17 cellular contexts compared by ENCODE assay signal in genomic region chr10:119505131-119505551, GRCh38. TPM values are rescaled to one million over a fixed set of nuclear protein-coding genes. Genes with fewer than 3 reads are reported as not detected.
DNase-seq lines count a peak whose midpoint lies in the region; ATAC-seq and TF ChIP-seq lines count a peak whose summit lies in the region.
"Had no signal": no experiment of that assay in that cellular context is flagged by ENCODE, and none has a peak within 500 bp of the region (broad histone marks: within the 10 kb centered on the region; RNA-seq: fewer than 3 reads in every experiment).

No MANE protein-coding gene starts in this region.

- intact Hi-C loops in aorta (cut with DNase I): no loop called here

- H3K27ac ChIP-seq in muscle layer of colon (ENCODE audit: low read depth, low read length) (peak overlapping the region; percentile 73), aorta (ENCODE audit: low read depth in 1 of 2, low read length in 2 of 2) (no peak overlapping the region)
- H3K27ac ChIP-seq: parathyroid adenoma had no signal

- ATAC-seq in stimulated activated naive CD8-positive, alpha-beta T cell treated with anti-CD3 and anti-CD28 coated beads, Interleukin-15, Interleukin-2, amounts not matched to agents 100 U/mL and 50 U/mL, for 24 hours: no peak
- peak; percentile 23 for ATAC-seq in aorta (ENCODE audit: low FRiP score)

- H3K4me3 Mint-ChIP-seq in stimulated activated naive CD8-positive, alpha-beta T cell treated with anti-CD3 and anti-CD28 coated beads, Interleukin-15, Interleukin-2, amounts not matched to agents 100 ng/mL and 50 ng/mL, for 24 hours: peak overlapping the region; percentile 26
- H3K4me3 Mint-ChIP-seq in activated naive CD8-positive, alpha-beta T cell treated with anti-CD3 and anti-CD28 coated beads for 36 hours: peak overlapping the region; percentile 51
- H3K4me3 Mint-ChIP-seq in HFFc6: no peak overlapping the region

- DNase-seq in stimulated activated naive CD8-positive, alpha-beta T cell treated with anti-CD3 and anti-CD28 coated beads, Interleukin-15, Interleukin-2, amounts not matched to agents 100 U/mL and 50 U/mL, for 24 hours: no peak
- DNase-seq in activated naive CD8-positive, alpha-beta T cell treated with anti-CD3 and anti-CD28 coated beads for 36 hours: no peak
- DNase-seq in aorta (no peak), DMS 273 (lab: John Stamatoyannopoulos, UW; ENCODE audit: unreplicated experiment) (no peak), HFFc6 (no peak), SKM-1 (lab: John Stamatoyannopoulos, UW; ENCODE audit: unreplicated experiment) (no peak)
- DNase-seq: activated CD4-positive, CD25-positive, alpha-beta regulatory T cell treated with anti-CD3 and anti-CD28 coated beads, Interleukin-2, amount 50 U/mL, for 72 hours; H7; KBM-7; NCI-H1092 treated with DMSO at 0.1 percent for 48 hours; SIG-M5; stimulated activated CD4-positive, alpha-beta T cell treated with anti-CD3 and anti-CD28 coated beads, Interleukin-2, amount 100 ng/mL, for 48 hours; substantia nigra had no signal

- H3K27ac Mint-ChIP-seq in stimulated activated naive CD8-positive, alpha-beta T cell treated with anti-CD3 and anti-CD28 coated beads, Interleukin-15, Interleukin-2, amounts not matched to agents 100 ng/mL and 50 ng/mL, for 24 hours: peak overlapping the region; percentile 79
- H3K27ac Mint-ChIP-seq in activated naive CD8-positive, alpha-beta T cell treated with anti-CD3 and anti-CD28 coated beads for 36 hours: peak overlapping the region; percentile 99
- no peak overlapping the region for H3K27ac Mint-ChIP-seq in HFFc6

- H3K9me3 ChIP-seq in muscle layer of colon (ENCODE audit: low read length) (no peaks in the 10 kb centered on the region), aorta (ENCODE audit: control insufficient read depth, low read length) (no peaks in the 10 kb centered on the region)

- no peak overlapping the region for H3K4me3 ChIP-seq in muscle layer of colon (ENCODE audit: low read depth in 1 of 2, low read length in 2 of 2)
- no peak overlapping the region for H3K4me3 ChIP-seq in aorta (ENCODE audit: low read length in 2 of 2)
- H3K4me3 ChIP-seq: skin epidermis had no signal

- no peaks in the 10 kb centered on the region for H3K27me3 Mint-ChIP-seq in stimulated activated naive CD8-positive, alpha-beta T cell treated with anti-CD3 and anti-CD28 coated beads, Interleukin-15, Interleukin-2, amounts not matched to agents 100 ng/mL and 50 ng/mL, for 24 hours
- no peaks in the 10 kb centered on the region for H3K27me3 Mint-ChIP-seq in activated naive CD8-positive, alpha-beta T cell treated with anti-CD3 and anti-CD28 coated beads for 36 hours
- peaks cover 2% of the 10 kb centered on the region; the same call in 1 of the 2 replicates for H3K27me3 Mint-ChIP-seq in HFFc6 (ENCODE audit: insufficient read depth)

- peaks cover 31% of the 10 kb centered on the region for H3K4me1 ChIP-seq in muscle layer of colon (ENCODE audit: insufficient read depth, low read length)
- H3K4me1 ChIP-seq in aorta (ENCODE audit: control insufficient read depth in 1 of 2, insufficient read depth in 2 of 2, low read length in 2 of 2): no peaks in the 10 kb centered on the region
- H3K4me1 ChIP-seq: parathyroid adenoma had no signal

- peaks cover 69% of the 10 kb centered on the region for H3K36me3 Mint-ChIP-seq in stimulated activated naive CD8-positive, alpha-beta T cell treated with anti-CD3 and anti-CD28 coated beads, Interleukin-15, Interleukin-2, amounts not matched to agents 100 ng/mL and 50 ng/mL, for 24 hours (ENCODE audit: low read depth)
- H3K36me3 Mint-ChIP-seq in activated naive CD8-positive, alpha-beta T cell treated with anti-CD3 and anti-CD28 coated beads for 36 hours: peaks cover 82% of the 10 kb centered on the region
- H3K36me3 Mint-ChIP-seq in HFFc6 (ENCODE audit: low read depth): peaks cover 16% of the 10 kb centered on the region

- H3K27me3 ChIP-seq in muscle layer of colon (ENCODE audit: control insufficient read depth in 1 of 2, insufficient read depth in 2 of 2, low read length in 2 of 2) (no peaks in the 10 kb centered on the region), aorta (ENCODE audit: control insufficient read depth in 1 of 2, insufficient read depth in 2 of 2, low read length in 1 of 2) (no peaks in the 10 kb centered on the region)

- peaks cover 26% of the 10 kb centered on the region for H3K36me3 ChIP-seq in muscle layer of colon (ENCODE audit: insufficient read depth, low read length)
- no peaks in the 10 kb centered on the region for H3K36me3 ChIP-seq in aorta (ENCODE audit: control insufficient read depth in 1 of 2, insufficient read depth in 2 of 2, low read length in 1 of 2)

- no peaks in the 10 kb centered on the region for H3K9me3 Mint-ChIP-seq in stimulated activated naive CD8-positive, alpha-beta T cell treated with anti-CD3 and anti-CD28 coated beads, Interleukin-15, Interleukin-2, amounts not matched to agents 100 ng/mL and 50 ng/mL, for 24 hours
- H3K9me3 Mint-ChIP-seq in activated naive CD8-positive, alpha-beta T cell treated with anti-CD3 and anti-CD28 coated beads for 36 hours: no peaks in the 10 kb centered on the region
- no peaks in the 10 kb centered on the region for H3K9me3 Mint-ChIP-seq in HFFc6

- WGBS in aorta, 2 donors: 89 to 91% methylated on average over 12 of the region's 12 CpGs

- no peak for TF ChIP-seq CTCF in HFFc6 (IDR thresholded peaks at IDR 0.05)

- H3K9ac ChIP-seq in muscle layer of colon (ENCODE audit: low read length): no peak overlapping the region
- H3K9ac ChIP-seq: parathyroid adenoma had no signal

- peaks cover 84% of the 10 kb centered on the region for H3K4me1 Mint-ChIP-seq in stimulated activated naive CD8-positive, alpha-beta T cell treated with anti-CD3 and anti-CD28 coated beads, Interleukin-15, Interleukin-2, amounts not matched to agents 100 ng/mL and 50 ng/mL, for 24 hours (ENCODE audit: low read depth)
- H3K4me1 Mint-ChIP-seq in activated naive CD8-positive, alpha-beta T cell treated with anti-CD3 and anti-CD28 coated beads for 36 hours: peaks cover 86% of the 10 kb centered on the region
- peaks cover 2% of the 10 kb centered on the region; the same call in 1 of the 2 replicates for H3K4me1 Mint-ChIP-seq in HFFc6 (ENCODE audit: low read depth)

RNA-seq across cellular contexts. Expression of gene RGS10, which starts 37.4 kb away (rescaled TPM):
- 100 to 1,000 TPM; 273 to 294 TPM for total RNA-seq in activated naive CD8-positive, alpha-beta T cell treated with anti-CD3 and anti-CD28 coated beads for 36 hours
- 10 to 100 TPM; 14.4 to 28.9 TPM for total RNA-seq in aorta
- polyA plus RNA-seq in aorta: 10 to 100 TPM; 50.0 to 76.1 TPM
- total RNA-seq in HFFc6 (2021; fragmentation: NEBNext Ultra II Directional; extraction: Animal tissue kit (Norgen Biotek cat#: 25700)): 10 to 100 TPM; 52.6 to 76.4 (median 71.3) TPM
